In genomic region chr22:25564320-25564978, GRCh38 we compare ENCODE assay signal across 8 cellular contexts. TPM values are rescaled to one million over a fixed set of nuclear protein-coding genes. Genes with fewer than 3 reads are reported as not detected.
DNase-seq lines count a peak whose midpoint lies in the region; ATAC-seq, FAIRE-seq and TF ChIP-seq lines count a peak whose summit lies in the region.

Gene GRK3, plus strand, starts transcription at chr22:25564675. Its CDS starts 366 bp downstream, at chr22:25565041.

- no peaks in the 10 kb centered on the region for H3K27me3 ChIP-seq in pancreas
- H3K27me3 ChIP-seq in upper lobe of left lung = no peaks in the 10 kb centered on the region

- H3K27ac ChIP-seq in RWPE1 (no peak within 1 kb of the TSS), pancreas (peak within 1 kb of the TSS in 3 of 4 donors; percentile 33 to 76 (median 71)), upper lobe of left lung (peak within 1 kb of the TSS; percentile 72 to 85 (median 84))

- DNase-seq in SIG-M5 treated with dmso at 0.1 percent for 504 hours (lab: John Stamatoyannopoulos, UW; ENCODE audit: unreplicated experiment) (peak; percentile 58), SIG-M5 (lab: John Stamatoyannopoulos, UW) (no peak), RWPE1 (ENCODE audit: low spot score) (peak; percentile 17), glutamatergic neuron (peak; percentile 74), pancreas (peak; percentile 65 to 86 (median 74)), upper lobe of left lung (peak; percentile 84)
- DNase-seq in activated naive CD4-positive, alpha-beta T cell treated with anti-CD3 and anti-CD28 coated beads for 36 hours = peak; percentile 76

- POLR2A ChIA-PET in RWPE1 (lab: Yijun Ruan, JAX; ENCODE audit: low non-redundant PET) = no interaction called here

- 0 to 1% methylated on average over 26 to 72 of the region's 73 CpGs for WGBS in pancreas, 2 donors
- WGBS in upper lobe of left lung, 2 donors = 1 to 2% methylated on average over 18 to 22 of the region's 73 CpGs

- peaks cover 4% of the 10 kb centered on the region for H3K27me3 Mint-ChIP-seq in activated naive CD4-positive, alpha-beta T cell treated with anti-CD3 and anti-CD28 coated beads for 36 hours (ENCODE audit: low read depth)
- peaks cover 7% of the 10 kb centered on the region for H3K27me3 Mint-ChIP-seq in glutamatergic neuron (ENCODE audit: unreplicated experiment)

- H3K9me3 ChIP-seq in pancreas (no peaks in the 10 kb centered on the region), upper lobe of left lung (no peaks in the 10 kb centered on the region)

- peak within 1 kb of the TSS; percentile 85 for H3K4me3 Mint-ChIP-seq in activated naive CD4-positive, alpha-beta T cell treated with anti-CD3 and anti-CD28 coated beads for 36 hours
- H3K4me3 Mint-ChIP-seq in glutamatergic neuron (ENCODE audit: unreplicated experiment) = peak within 1 kb of the TSS; percentile 94

- peaks cover 41% of the 10 kb centered on the region for H3K4me1 Mint-ChIP-seq in activated naive CD4-positive, alpha-beta T cell treated with anti-CD3 and anti-CD28 coated beads for 36 hours (ENCODE audit: low read depth)
- peaks cover 10% of the 10 kb centered on the region for H3K4me1 Mint-ChIP-seq in glutamatergic neuron (ENCODE audit: low read depth, unreplicated experiment)

- no peak for TF ChIP-seq CTCF in RWPE1 (conservative IDR thresholded peaks at IDR 0.05; ENCODE audit: low read depth)
- TF ChIP-seq CTCF in glutamatergic neuron (IDR thresholded peaks at IDR 0.05; ENCODE audit: partially characterized antibody, unreplicated experiment) = no peak
- no peak for TF ChIP-seq CTCF in pancreas (IDR thresholded peaks at IDR 0.05)
- no peak for TF ChIP-seq CTCF in upper lobe of left lung (IDR thresholded peaks at IDR 0.05)

- peaks cover 0 to 5% (median 0%) of the 10 kb centered on the region in 3 donors for H3K4me1 ChIP-seq in pancreas
- peaks cover 12 to 32% (median 16%) of the 10 kb centered on the region in 4 donors for H3K4me1 ChIP-seq in upper lobe of left lung

- H3K27ac Mint-ChIP-seq in activated naive CD4-positive, alpha-beta T cell treated with anti-CD3 and anti-CD28 coated beads for 36 hours = peak within 1 kb of the TSS; percentile 60
- H3K27ac Mint-ChIP-seq in glutamatergic neuron (ENCODE audit: unreplicated experiment) = peak within 1 kb of the TSS; percentile 45

- peak; percentile 56 for ATAC-seq in HG03432 (IDR thresholded peaks at IDR 0.05; ENCODE audit: unreplicated experiment)
- peak; percentile 81 to 90 (median 82) for ATAC-seq in pancreas
- ATAC-seq in upper lobe of left lung (ENCODE audit: low FRiP score in 2 of 2) = peak; percentile 82 to 88

- H3K36me3 Mint-ChIP-seq in activated naive CD4-positive, alpha-beta T cell treated with anti-CD3 and anti-CD28 coated beads for 36 hours (ENCODE audit: low read depth) = peaks cover 1% of the 10 kb centered on the region
- no peaks in the 10 kb centered on the region for H3K36me3 Mint-ChIP-seq in glutamatergic neuron (ENCODE audit: unreplicated experiment)

- H3K9me3 Mint-ChIP-seq in activated naive CD4-positive, alpha-beta T cell treated with anti-CD3 and anti-CD28 coated beads for 36 hours = no peaks in the 10 kb centered on the region
- peaks cover 7% of the 10 kb centered on the region for H3K9me3 Mint-ChIP-seq in glutamatergic neuron (ENCODE audit: unreplicated experiment)

- H3K36me3 ChIP-seq in pancreas (no peaks in the 10 kb centered on the region), upper lobe of left lung (no peaks in the 10 kb centered on the region)

- CTCF ChIA-PET in RWPE1 (lab: Yijun Ruan, JAX) = interaction anchor here (0.6 kb wide), 1 partner anchor 15 kb away, joined by 4 read pairs; no protein-coding TSS in a partner anchor
- CTCF ChIA-PET in activated naive CD4-positive, alpha-beta T cell treated with anti-CD3 and anti-CD28 coated beads for 36 hours (lab: Charles Lee) = no interaction called here

- no peak for TF ChIP-seq EP300 in upper lobe of left lung (IDR thresholded peaks at IDR 0.05)

- intact Hi-C loops in activated naive CD4-positive, alpha-beta T cell treated with anti-CD3 and anti-CD28 coated beads for 36 hours (cut with micrococcal nuclease) = loop anchor here (2.0 to 10.0 kb wide), 2 partner anchors 144 to 500 kb away; no protein-coding TSS in a partner anchor
- intact Hi-C loops in pancreas (cut with DNase I) = no loop called here

- peak in 1 of 4 donors; percentile 82 for TF ChIP-seq POLR2A in upper lobe of left lung (IDR thresholded peaks at IDR 0.05)

- no peak for FAIRE-seq in pancreas (lab: Jason Lieb, UNC)

- H3K4me3 ChIP-seq in pancreas (peak within 1 kb of the TSS; percentile 77 to 95 (median 81)), upper lobe of left lung (peak within 1 kb of the TSS; percentile 85 to 97 (median 88))

RNA-seq across cellular contexts. Expression of gene GRK3, which starts in this region (rescaled TPM):
- 1 to 10 TPM; 8.3 to 8.9 TPM for total RNA-seq in activated naive CD4-positive, alpha-beta T cell treated with anti-CD3 and anti-CD28 coated beads for 36 hours
- total RNA-seq in glutamatergic neuron (ENCODE audit: unreplicated experiment) (12.4 TPM), pancreas (10 to 100 TPM in 2 of 6 donors, 1 to 10 TPM in 4; 6.0 to 18.1 (median 7.9) TPM), upper lobe of left lung (10 to 100 TPM; 16.0 to 25.2 (median 21.6) TPM)
- 1 to 10 TPM; 3.5 to 7.6 TPM for polyA plus RNA-seq in pancreas
